In the genomic region with DNA sequence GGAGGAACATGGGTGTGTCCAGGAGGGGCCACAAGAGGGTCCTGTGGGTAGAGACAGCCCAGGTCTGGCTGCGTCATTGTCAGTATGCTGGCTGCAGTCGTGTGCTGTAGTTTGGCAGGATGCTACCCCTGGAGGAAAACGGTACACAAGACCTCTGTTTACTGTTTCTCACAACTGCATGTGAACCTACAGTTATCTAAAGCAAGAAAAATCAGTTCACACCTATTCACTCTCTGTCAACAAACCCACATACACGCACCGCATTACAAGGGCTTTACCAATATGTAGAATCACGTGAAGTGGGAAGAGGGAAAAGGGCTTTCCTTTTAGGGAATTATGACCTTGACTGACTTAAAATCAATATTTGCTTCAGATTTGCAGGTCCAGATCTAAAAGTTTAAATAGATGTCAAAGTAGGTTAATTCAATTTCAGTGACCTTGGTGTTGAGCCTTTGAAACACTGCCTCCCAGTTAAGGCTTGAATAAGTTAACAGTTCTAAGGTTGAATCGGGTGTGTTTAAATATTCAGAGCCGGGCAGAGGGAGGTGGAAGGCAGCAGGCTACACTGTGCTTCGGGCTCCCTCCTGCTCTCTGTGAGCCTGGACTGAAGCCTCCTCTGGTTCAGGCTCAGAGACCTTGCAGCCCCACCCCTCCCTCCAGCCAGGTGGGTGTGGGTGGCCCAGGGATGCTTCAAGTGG, we compare ENCODE assay signal across 1 cellular context.
A peak's percentile ranks its signal among the peaks of the same experiment; 100 is the strongest.
TF ChIP-seq lines count a peak whose summit lies in the region.

No MANE protein-coding gene starts in this region.

TF ChIP-seq in HepG2, 621 proteins besides CTCF, POLR2A, EP300 and RAD21 (continued from another document and continues in another):
- TF ChIP-seq, protein P1, sequence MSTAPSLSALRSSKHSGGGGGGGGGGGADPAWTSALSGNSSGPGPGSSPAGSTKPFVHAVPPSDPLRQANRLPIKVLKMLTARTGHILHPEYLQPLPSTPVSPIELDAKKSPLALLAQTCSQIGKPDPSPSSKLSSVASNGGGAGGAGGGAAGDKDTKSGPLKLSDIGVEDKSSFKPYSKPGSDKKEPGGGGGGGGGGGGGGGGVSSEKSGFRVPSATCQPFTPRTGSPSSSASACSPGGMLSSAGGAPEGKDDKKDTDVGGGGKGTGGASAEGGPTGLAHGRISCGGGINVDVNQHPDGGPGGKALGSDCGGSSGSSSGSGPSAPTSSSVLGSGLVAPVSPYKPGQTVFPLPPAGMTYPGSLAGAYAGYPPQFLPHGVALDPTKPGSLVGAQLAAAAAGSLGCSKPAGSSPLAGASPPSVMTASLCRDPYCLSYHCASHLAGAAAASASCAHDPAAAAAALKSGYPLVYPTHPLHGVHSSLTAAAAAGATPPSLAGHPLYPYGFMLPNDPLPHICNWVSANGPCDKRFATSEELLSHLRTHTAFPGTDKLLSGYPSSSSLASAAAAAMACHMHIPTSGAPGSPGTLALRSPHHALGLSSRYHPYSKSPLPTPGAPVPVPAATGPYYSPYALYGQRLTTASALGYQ (CRISPR knock-in tag; IDR thresholded peaks at IDR 0.05) = peak; percentile 82
- TF ChIP-seq FOXC1 (CRISPR knock-in tag; IDR thresholded peaks at IDR 0.05; ENCODE audit: borderline replicate concordance) = no peak
- TF ChIP-seq ZNF3 (CRISPR knock-in tag; IDR thresholded peaks at IDR 0.05) = no peak
- TF ChIP-seq, protein P2, sequence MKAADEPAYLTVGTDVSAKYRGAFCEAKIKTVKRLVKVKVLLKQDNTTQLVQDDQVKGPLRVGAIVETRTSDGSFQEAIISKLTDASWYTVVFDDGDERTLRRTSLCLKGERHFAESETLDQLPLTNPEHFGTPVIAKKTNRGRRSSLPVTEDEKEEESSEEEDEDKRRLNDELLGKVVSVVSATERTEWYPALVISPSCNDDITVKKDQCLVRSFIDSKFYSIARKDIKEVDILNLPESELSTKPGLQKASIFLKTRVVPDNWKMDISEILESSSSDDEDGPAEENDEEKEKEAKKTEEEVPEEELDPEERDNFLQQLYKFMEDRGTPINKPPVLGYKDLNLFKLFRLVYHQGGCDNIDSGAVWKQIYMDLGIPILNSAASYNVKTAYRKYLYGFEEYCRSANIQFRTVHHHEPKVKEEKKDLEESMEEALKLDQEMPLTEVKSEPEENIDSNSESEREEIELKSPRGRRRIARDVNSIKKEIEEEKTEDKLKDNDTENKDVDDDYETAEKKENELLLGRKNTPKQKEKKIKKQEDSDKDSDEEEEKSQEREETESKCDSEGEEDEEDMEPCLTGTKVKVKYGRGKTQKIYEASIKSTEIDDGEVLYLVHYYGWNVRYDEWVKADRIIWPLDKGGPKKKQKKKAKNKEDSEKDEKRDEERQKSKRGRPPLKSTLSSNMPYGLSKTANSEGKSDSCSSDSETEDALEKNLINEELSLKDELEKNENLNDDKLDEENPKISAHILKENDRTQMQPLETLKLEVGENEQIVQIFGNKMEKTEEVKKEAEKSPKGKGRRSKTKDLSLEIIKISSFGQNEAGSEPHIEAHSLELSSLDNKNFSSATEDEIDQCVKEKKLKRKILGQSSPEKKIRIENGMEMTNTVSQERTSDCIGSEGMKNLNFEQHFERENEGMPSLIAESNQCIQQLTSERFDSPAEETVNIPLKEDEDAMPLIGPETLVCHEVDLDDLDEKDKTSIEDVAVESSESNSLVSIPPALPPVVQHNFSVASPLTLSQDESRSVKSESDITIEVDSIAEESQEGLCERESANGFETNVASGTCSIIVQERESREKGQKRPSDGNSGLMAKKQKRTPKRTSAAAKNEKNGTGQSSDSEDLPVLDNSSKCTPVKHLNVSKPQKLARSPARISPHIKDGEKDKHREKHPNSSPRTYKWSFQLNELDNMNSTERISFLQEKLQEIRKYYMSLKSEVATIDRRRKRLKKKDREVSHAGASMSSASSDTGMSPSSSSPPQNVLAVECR (CRISPR knock-in tag; IDR thresholded peaks at IDR 0.05; ENCODE audit: borderline replicate concordance) = no peak; the same call in 1 of the 2 replicates
- no peak for TF ChIP-seq ZNF737 (CRISPR knock-in tag; IDR thresholded peaks at IDR 0.05; ENCODE audit: borderline replicate concordance)
- TF ChIP-seq, protein P3, sequence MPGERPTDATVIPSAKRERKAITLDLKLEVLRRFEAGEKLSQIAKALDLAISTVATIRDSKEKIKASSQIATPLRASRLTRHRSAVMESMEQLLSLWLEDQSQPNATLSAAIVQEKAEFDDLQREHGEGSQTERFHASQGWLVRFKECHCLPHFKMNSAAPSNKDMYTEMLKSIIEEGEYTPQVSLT (CRISPR knock-in tag; IDR thresholded peaks at IDR 0.05; ENCODE audit: borderline replicate concordance, low read depth) = no peak
- TF ChIP-seq HNRNPL (IDR thresholded peaks at IDR 0.05; ENCODE audit: low read depth, low read length) = no peak
- TF ChIP-seq SP140L (CRISPR knock-in tag; IDR thresholded peaks at IDR 0.05; ENCODE audit: borderline replicate concordance) = no peak
- TF ChIP-seq, protein P4, sequence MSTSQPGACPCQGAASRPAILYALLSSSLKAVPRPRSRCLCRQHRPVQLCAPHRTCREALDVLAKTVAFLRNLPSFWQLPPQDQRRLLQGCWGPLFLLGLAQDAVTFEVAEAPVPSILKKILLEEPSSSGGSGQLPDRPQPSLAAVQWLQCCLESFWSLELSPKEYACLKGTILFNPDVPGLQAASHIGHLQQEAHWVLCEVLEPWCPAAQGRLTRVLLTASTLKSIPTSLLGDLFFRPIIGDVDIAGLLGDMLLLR (CRISPR knock-in tag; IDR thresholded peaks at IDR 0.05) = no peak
- peak; percentile 17; the same call in 1 of the 2 replicates for TF ChIP-seq CEBPB (IDR thresholded peaks at IDR 0.05; ENCODE audit: borderline replicate concordance, low read depth, low read length)
- TF ChIP-seq, protein P5, sequence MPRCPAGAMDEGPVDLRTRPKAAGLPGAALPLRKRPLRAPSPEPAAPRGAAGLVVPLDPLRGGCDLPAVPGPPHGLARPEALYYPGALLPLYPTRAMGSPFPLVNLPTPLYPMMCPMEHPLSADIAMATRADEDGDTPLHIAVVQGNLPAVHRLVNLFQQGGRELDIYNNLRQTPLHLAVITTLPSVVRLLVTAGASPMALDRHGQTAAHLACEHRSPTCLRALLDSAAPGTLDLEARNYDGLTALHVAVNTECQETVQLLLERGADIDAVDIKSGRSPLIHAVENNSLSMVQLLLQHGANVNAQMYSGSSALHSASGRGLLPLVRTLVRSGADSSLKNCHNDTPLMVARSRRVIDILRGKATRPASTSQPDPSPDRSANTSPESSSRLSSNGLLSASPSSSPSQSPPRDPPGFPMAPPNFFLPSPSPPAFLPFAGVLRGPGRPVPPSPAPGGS (CRISPR knock-in tag; IDR thresholded peaks at IDR 0.05) = no peak
- no peak for TF ChIP-seq ZNF30 (CRISPR knock-in tag; IDR thresholded peaks at IDR 0.05)
- TF ChIP-seq MTA3 (CRISPR knock-in tag; IDR thresholded peaks at IDR 0.05) = no peak
- TF ChIP-seq NFE2 (CRISPR knock-in tag; IDR thresholded peaks at IDR 0.05) = no peak
- peak; percentile 21; the same call in 1 of the 2 replicates for TF ChIP-seq GATA4 (IDR thresholded peaks at IDR 0.05; ENCODE audit: borderline replicate concordance, low read depth)
- TF ChIP-seq, protein P6, sequence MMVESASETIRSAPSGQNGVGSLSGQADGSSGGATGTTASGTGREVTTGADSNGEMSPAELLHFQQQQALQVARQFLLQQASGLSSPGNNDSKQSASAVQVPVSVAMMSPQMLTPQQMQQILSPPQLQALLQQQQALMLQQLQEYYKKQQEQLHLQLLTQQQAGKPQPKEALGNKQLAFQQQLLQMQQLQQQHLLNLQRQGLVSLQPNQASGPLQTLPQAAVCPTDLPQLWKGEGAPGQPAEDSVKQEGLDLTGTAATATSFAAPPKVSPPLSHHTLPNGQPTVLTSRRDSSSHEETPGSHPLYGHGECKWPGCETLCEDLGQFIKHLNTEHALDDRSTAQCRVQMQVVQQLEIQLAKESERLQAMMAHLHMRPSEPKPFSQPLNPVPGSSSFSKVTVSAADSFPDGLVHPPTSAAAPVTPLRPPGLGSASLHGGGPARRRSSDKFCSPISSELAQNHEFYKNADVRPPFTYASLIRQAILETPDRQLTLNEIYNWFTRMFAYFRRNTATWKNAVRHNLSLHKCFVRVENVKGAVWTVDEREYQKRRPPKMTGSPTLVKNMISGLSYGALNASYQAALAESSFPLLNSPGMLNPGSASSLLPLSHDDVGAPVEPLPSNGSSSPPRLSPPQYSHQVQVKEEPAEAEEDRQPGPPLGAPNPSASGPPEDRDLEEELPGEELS (CRISPR knock-in tag; IDR thresholded peaks at IDR 0.05) = peak; percentile 96
- TF ChIP-seq, protein P7, sequence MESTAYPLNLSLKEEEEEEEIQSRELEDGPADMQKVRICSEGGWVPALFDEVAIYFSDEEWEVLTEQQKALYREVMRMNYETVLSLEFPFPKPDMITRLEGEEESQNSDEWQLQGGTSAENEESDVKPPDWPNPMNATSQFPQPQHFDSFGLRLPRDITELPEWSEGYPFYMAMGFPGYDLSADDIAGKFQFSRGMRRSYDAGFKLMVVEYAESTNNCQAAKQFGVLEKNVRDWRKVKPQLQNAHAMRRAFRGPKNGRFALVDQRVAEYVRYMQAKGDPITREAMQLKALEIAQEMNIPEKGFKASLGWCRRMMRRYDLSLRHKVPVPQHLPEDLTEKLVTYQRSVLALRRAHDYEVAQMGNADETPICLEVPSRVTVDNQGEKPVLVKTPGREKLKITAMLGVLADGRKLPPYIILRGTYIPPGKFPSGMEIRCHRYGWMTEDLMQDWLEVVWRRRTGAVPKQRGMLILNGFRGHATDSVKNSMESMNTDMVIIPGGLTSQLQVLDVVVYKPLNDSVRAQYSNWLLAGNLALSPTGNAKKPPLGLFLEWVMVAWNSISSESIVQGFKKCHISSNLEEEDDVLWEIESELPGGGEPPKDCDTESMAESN (CRISPR knock-in tag; conservative IDR thresholded peaks at IDR 0.05) = 0 out of 2 replicates have a peak, but pooled peaks have one; percentile 25
- TF ChIP-seq FOXA1 (IDR thresholded peaks at IDR 0.05) = no peak; the same call in 1 of the 2 replicates
- TF ChIP-seq FOXA1 (CRISPR knock-in tag; IDR thresholded peaks at IDR 0.05) = peak; percentile 89
- TF ChIP-seq NFKB2 (CRISPR knock-in tag; IDR thresholded peaks at IDR 0.05; ENCODE audit: borderline replicate concordance) = no peak
- TF ChIP-seq NFE2L2 (IDR thresholded peaks at IDR 0.05; ENCODE audit: low read length) = no peak
- TF ChIP-seq ZNF550 (CRISPR knock-in tag; IDR thresholded peaks at IDR 0.05; ENCODE audit: borderline replicate concordance) = no peak
- TF ChIP-seq, protein P8, sequence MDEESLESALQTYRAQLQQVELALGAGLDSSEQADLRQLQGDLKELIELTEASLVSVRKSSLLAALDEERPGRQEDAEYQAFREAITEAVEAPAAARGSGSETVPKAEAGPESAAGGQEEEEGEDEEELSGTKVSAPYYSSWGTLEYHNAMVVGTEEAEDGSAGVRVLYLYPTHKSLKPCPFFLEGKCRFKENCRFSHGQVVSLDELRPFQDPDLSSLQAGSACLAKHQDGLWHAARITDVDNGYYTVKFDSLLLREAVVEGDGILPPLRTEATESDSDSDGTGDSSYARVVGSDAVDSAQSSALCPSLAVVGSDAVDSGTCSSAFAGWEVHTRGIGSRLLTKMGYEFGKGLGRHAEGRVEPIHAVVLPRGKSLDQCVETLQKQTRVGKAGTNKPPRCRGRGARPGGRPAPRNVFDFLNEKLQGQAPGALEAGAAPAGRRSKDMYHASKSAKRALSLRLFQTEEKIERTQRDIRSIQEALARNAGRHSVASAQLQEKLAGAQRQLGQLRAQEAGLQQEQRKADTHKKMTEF (CRISPR knock-in tag; IDR thresholded peaks at IDR 0.05) = peak; percentile 84
- TF ChIP-seq, protein P9, sequence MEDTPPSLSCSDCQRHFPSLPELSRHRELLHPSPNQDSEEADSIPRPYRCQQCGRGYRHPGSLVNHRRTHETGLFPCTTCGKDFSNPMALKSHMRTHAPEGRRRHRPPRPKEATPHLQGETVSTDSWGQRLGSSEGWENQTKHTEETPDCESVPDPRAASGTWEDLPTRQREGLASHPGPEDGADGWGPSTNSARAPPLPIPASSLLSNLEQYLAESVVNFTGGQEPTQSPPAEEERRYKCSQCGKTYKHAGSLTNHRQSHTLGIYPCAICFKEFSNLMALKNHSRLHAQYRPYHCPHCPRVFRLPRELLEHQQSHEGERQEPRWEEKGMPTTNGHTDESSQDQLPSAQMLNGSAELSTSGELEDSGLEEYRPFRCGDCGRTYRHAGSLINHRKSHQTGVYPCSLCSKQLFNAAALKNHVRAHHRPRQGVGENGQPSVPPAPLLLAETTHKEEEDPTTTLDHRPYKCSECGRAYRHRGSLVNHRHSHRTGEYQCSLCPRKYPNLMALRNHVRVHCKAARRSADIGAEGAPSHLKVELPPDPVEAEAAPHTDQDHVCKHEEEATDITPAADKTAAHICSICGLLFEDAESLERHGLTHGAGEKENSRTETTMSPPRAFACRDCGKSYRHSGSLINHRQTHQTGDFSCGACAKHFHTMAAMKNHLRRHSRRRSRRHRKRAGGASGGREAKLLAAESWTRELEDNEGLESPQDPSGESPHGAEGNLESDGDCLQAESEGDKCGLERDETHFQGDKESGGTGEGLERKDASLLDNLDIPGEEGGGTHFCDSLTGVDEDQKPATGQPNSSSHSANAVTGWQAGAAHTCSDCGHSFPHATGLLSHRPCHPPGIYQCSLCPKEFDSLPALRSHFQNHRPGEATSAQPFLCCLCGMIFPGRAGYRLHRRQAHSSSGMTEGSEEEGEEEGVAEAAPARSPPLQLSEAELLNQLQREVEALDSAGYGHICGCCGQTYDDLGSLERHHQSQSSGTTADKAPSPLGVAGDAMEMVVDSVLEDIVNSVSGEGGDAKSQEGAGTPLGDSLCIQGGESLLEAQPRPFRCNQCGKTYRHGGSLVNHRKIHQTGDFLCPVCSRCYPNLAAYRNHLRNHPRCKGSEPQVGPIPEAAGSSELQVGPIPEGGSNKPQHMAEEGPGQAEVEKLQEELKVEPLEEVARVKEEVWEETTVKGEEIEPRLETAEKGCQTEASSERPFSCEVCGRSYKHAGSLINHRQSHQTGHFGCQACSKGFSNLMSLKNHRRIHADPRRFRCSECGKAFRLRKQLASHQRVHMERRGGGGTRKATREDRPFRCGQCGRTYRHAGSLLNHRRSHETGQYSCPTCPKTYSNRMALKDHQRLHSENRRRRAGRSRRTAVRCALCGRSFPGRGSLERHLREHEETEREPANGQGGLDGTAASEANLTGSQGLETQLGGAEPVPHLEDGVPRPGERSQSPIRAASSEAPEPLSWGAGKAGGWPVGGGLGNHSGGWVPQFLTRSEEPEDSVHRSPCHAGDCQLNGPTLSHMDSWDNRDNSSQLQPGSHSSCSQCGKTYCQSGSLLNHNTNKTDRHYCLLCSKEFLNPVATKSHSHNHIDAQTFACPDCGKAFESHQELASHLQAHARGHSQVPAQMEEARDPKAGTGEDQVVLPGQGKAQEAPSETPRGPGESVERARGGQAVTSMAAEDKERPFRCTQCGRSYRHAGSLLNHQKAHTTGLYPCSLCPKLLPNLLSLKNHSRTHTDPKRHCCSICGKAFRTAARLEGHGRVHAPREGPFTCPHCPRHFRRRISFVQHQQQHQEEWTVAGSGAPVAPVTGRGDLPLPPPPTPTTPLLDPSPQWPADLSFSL (CRISPR knock-in tag; IDR thresholded peaks at IDR 0.05) = no peak
- TF ChIP-seq, protein P10, sequence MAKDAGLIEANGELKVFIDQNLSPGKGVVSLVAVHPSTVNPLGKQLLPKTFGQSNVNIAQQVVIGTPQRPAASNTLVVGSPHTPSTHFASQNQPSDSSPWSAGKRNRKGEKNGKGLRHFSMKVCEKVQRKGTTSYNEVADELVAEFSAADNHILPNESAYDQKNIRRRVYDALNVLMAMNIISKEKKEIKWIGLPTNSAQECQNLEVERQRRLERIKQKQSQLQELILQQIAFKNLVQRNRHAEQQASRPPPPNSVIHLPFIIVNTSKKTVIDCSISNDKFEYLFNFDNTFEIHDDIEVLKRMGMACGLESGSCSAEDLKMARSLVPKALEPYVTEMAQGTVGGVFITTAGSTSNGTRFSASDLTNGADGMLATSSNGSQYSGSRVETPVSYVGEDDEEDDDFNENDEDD (CRISPR knock-in tag; IDR thresholded peaks at IDR 0.05; ENCODE audit: borderline replicate concordance) = peak; percentile 84; the same call in 1 of the 2 replicates
- TF ChIP-seq FOSL1 (CRISPR knock-in tag; IDR thresholded peaks at IDR 0.05; ENCODE audit: borderline replicate concordance) = no peak
- no peak for TF ChIP-seq REL (CRISPR knock-in tag; conservative IDR thresholded peaks at IDR 0.05)
- no peak for TF ChIP-seq NPAS2 (CRISPR knock-in tag; IDR thresholded peaks at IDR 0.05; ENCODE audit: borderline replicate concordance)
- peak; percentile 67; the same call in 1 of the 2 replicates for TF ChIP-seq ZNF749 (CRISPR knock-in tag; IDR thresholded peaks at IDR 0.05; ENCODE audit: borderline replicate concordance)
